In the genomic region with DNA sequence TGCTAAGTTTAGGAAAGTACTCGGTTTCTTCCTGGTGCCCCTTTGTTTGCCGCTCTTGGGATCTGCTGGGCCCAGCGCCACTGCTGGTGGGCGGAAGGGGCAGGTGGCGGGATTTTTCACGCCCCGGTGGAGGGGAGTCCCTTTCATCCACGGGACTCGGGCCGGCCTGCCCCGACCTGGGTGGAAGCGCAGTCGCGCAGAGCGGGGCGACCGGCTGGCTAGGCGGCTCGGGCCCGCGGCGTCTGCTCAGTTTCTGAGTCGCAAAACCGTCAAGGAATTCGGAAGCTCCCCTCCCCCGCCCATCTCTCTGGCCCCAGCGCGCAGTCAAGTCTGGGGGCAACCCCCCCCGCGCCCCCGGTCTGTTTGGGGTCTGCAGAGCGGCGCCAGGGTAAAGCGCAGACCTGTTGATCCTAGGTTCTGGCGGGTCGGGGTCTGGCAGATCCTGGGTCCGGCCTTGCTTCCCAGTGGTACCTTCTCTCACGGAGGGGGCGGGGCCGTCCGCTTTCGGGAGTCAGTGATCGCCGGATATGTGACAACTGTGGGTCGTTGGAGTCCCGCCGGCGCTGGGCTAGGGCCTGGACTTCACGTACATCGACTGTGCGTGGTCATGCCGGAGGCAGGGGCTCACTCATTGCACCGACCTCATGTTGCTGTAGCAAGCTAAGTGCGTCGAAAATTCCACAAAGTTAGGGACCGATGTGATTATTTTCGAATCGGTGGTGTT, we compare ENCODE assay signal across 1 cellular context.
TF ChIP-seq lines count a peak whose summit lies in the region.

Gene AMELY (minus strand): TSS at position 481 of the 724 bp plus-strand sequence. CDS start 39,144 bp downstream, outside the sequence.

TF ChIP-seq in HepG2, 621 proteins besides CTCF, POLR2A, EP300 and RAD21:
- TF ChIP-seq ZNF616 (CRISPR knock-in tag; IDR thresholded peaks at IDR 0.05; ENCODE audit: low read depth) (no peak), ZNF264 (CRISPR knock-in tag; IDR thresholded peaks at IDR 0.05) (no peak), PHF8 (CRISPR knock-in tag; IDR thresholded peaks at IDR 0.05) (peak; percentile 43; the same call in 1 of the 2 replicates)
